1 cellular context compared by ENCODE assay signal in genomic region chr2:62501059-62501458, GRCh38.
TF ChIP-seq lines count a peak whose summit lies in the region.

No MANE protein-coding gene starts in this region.

TF ChIP-seq in HepG2, 621 proteins besides CTCF, POLR2A, EP300 and RAD21 (continued from another document):
- 0 out of 2 replicates have a peak, but pooled peaks have one; percentile 21 for TF ChIP-seq PAXIP1 (CRISPR knock-in tag; conservative IDR thresholded peaks at IDR 0.05)
- no peak for TF ChIP-seq MTF1 (CRISPR knock-in tag; IDR thresholded peaks at IDR 0.05)
- no peak for TF ChIP-seq DNMT1 (CRISPR knock-in tag; IDR thresholded peaks at IDR 0.05)
- no peak for TF ChIP-seq MAFF (IDR thresholded peaks at IDR 0.05; ENCODE audit: low read depth, low read length)
- no peak for TF ChIP-seq MAFG (CRISPR knock-in tag; IDR thresholded peaks at IDR 0.05)
- no peak for TF ChIP-seq GTF3A (CRISPR knock-in tag; conservative IDR thresholded peaks at IDR 0.05)
- no peak for TF ChIP-seq PATZ1 (CRISPR knock-in tag; IDR thresholded peaks at IDR 0.05)
- no peak for TF ChIP-seq PHF5A (CRISPR knock-in tag; IDR thresholded peaks at IDR 0.05; ENCODE audit: low read depth, unreplicated experiment)
- no peak for TF ChIP-seq ZFP37 (CRISPR knock-in tag; IDR thresholded peaks at IDR 0.05; ENCODE audit: borderline replicate concordance)
- TF ChIP-seq TBX2 (CRISPR knock-in tag; IDR thresholded peaks at IDR 0.05; ENCODE audit: borderline replicate concordance): no peak
- no peak for TF ChIP-seq ZFP36L1 (CRISPR knock-in tag; IDR thresholded peaks at IDR 0.05)
- no peak for TF ChIP-seq ZNF589 (CRISPR knock-in tag; conservative IDR thresholded peaks at IDR 0.05)
TF ChIP-seq in HepG2: peak in this region for 2.
